Comparison of ENCODE assay signal across 1 cellular context in genomic region chr11:101428918-101429317, GRCh38.
TF ChIP-seq lines count a peak whose summit lies in the region.

No MANE protein-coding gene starts in this region.

TF ChIP-seq in GM23338, 12 proteins besides CTCF, POLR2A, EP300 and RAD21 (continued from another document):
- no peak for TF ChIP-seq ZNF462 (CRISPR knock-in tag; IDR thresholded peaks at IDR 0.05)
- TF ChIP-seq CREB1 (CRISPR knock-in tag; IDR thresholded peaks at IDR 0.05; ENCODE audit: low read depth): no peak
- no peak for TF ChIP-seq EZH2phosphoT487 (IDR thresholded peaks at IDR 0.05; ENCODE audit: unreplicated experiment)
- no peak for TF ChIP-seq REST (IDR thresholded peaks at IDR 0.05; ENCODE audit: unreplicated experiment)
- no peak for TF ChIP-seq JUNB (IDR thresholded peaks at IDR 0.05; ENCODE audit: unreplicated experiment)
- TF ChIP-seq NANOG (IDR thresholded peaks at IDR 0.05; ENCODE audit: borderline replicate concordance): no peak
- TF ChIP-seq ZNF331 (CRISPR knock-in tag; IDR thresholded peaks at IDR 0.05; ENCODE audit: low read depth): no peak
- no peak for TF ChIP-seq POLR2AphosphoS5 (IDR thresholded peaks at IDR 0.05; ENCODE audit: low read depth)
- no peak for TF ChIP-seq ETS1 (IDR thresholded peaks at IDR 0.05)
- TF ChIP-seq EZH2 (IDR thresholded peaks at IDR 0.05; ENCODE audit: low read depth, unreplicated experiment): no peak
- no peak for TF ChIP-seq ZNF114 (CRISPR knock-in tag; IDR thresholded peaks at IDR 0.05)
